22 cellular contexts compared by ENCODE assay signal in genomic region chr1:29392036-29392435, GRCh38.
"Had no signal": no experiment of that assay in that cellular context is flagged by ENCODE, and none has a peak within 500 bp of the region (broad histone marks: within the 10 kb centered on the region; RNA-seq: fewer than 3 reads in every experiment).

No MANE protein-coding gene starts in this region.

- H3K27ac Mint-ChIP-seq: activated CD8-positive, alpha-beta T cell treated with anti-CD3 and anti-CD28 coated beads for 36 hours; activated naive CD4-positive, alpha-beta T cell treated with anti-CD3 and anti-CD28 coated beads for 36 hours; activated naive CD8-positive, alpha-beta T cell; activated T-helper 17 cell treated with anti-CD3 and anti-CD28 coated beads, Interleukin-2, amount 50 U/mL, for 72 hours; brain; T-helper 1 cell treated with Interleukin-12 subunit alpha and Interleukin-12 subunit beta and Interleukin-4 antibody, amounts not matched to agents 30 μg/mL and 1 μg/mL, for 36 hours had no signal

- DNase-seq: activated CD4-positive, alpha-beta T cell treated with anti-CD3 and anti-CD28 coated beads for 4 hours; activated CD8-positive, alpha-beta T cell treated with anti-CD3 and anti-CD28 coated beads for 36 hours; activated gamma-delta T cell; activated naive CD4-positive, alpha-beta T cell treated with anti-CD3 and anti-CD28 coated beads for 36 hours; activated T-cell treated with anti-CD3 and anti-CD28 coated beads for 4 hours; activated T-cell treated with anti-CD3 and anti-CD28 coated beads, Interleukin-2, amount 50 U/mL, for 48 hours; amygdala; MM.1S; NCI-H1105; NCI-H1436; NCI-H1694 treated with DMSO at 0.1 percent for 48 hours; NCI-H2081; NCI-H446; NCI-H524; SHP77 treated with DMSO at 0.1 percent for 48 hours had no signal

- H3K9me3 ChIP-seq: Peyer's patch had no signal

- H3K27me3 ChIP-seq: Peyer's patch had no signal

- H3K4me1 Mint-ChIP-seq: activated T-helper 17 cell treated with anti-CD3 and anti-CD28 coated beads, Interleukin-2, amount 50 U/mL, for 72 hours had no signal

- H3K36me3 Mint-ChIP-seq: activated naive CD8-positive, alpha-beta T cell; brain had no signal

- H3K9me3 Mint-ChIP-seq: activated CD8-positive, alpha-beta T cell treated with anti-CD3 and anti-CD28 coated beads for 36 hours; activated naive CD4-positive, alpha-beta T cell treated with anti-CD3 and anti-CD28 coated beads for 36 hours; activated T-helper 17 cell treated with anti-CD3 and anti-CD28 coated beads, Interleukin-2, amount 50 U/mL, for 72 hours; T-helper 1 cell treated with Interleukin-12 subunit alpha and Interleukin-12 subunit beta and Interleukin-4 antibody, amounts not matched to agents 30 μg/mL and 1 μg/mL, for 36 hours had no signal

- H3K4me3 ChIP-seq: cardiac muscle cell, Peyer's patch had no signal

- H3K36me3 ChIP-seq: cardiac muscle cell, Peyer's patch had no signal

- H3K4me1 ChIP-seq: Peyer's patch had no signal

- ATAC-seq: activated CD4-positive, CD25-positive, alpha-beta regulatory T cell treated with anti-CD3 and anti-CD28 coated beads, Interleukin-2, amount 50 U/mL, for 24 hours; activated CD8-positive, alpha-beta T cell treated with anti-CD3 and anti-CD28 coated beads for 36 hours; activated T-helper 17 cell treated with anti-CD3 and anti-CD28 coated beads, Interleukin-2, amount 50 U/mL, for 72 hours had no signal

- H3K4me3 Mint-ChIP-seq: activated CD8-positive, alpha-beta T cell treated with anti-CD3 and anti-CD28 coated beads for 36 hours; activated naive CD4-positive, alpha-beta T cell treated with anti-CD3 and anti-CD28 coated beads for 36 hours; activated naive CD8-positive, alpha-beta T cell; activated T-helper 17 cell treated with anti-CD3 and anti-CD28 coated beads, Interleukin-2, amount 50 U/mL, for 72 hours; T-helper 1 cell treated with Interleukin-12 subunit alpha and Interleukin-12 subunit beta and Interleukin-4 antibody, amounts not matched to agents 30 μg/mL and 1 μg/mL, for 36 hours had no signal

- H3K27ac ChIP-seq: cardiac muscle cell, Peyer's patch had no signal
